15 cellular contexts compared by ENCODE assay signal in the genomic region with DNA sequence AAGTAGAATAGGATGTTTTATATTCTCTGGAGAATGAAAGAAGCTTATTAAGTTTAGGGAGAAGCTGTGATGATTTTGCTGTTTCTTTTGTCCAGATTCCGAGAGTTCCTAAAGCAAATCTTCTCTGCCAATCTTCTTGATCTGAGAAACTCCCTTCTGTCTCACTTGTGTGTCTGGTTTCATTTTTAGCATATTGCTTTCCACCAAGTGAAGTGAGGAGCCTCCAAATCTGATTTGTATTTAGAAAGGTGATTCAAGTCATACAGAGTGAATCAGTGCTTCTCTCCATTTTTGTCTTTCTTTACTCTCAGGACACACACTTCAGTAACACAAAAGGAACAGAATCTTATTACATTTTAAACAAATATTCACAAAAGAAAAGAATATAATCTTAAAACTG. TPM values are rescaled to one million over a fixed set of nuclear protein-coding genes. Genes with fewer than 3 reads are reported as not detected.
DNase-seq lines count a peak whose midpoint lies in the region; ATAC-seq lines count a peak whose summit lies in the region.
"Had no signal": no experiment of that assay in that cellular context is flagged by ENCODE, and none has a peak within 500 bp of the region (broad histone marks: within the 10 kb centered on the region; RNA-seq: fewer than 3 reads in every experiment).

No MANE protein-coding gene starts in this region.

- peaks cover 2 to 9% of the 10 kb centered on the region in 2 donors for H3K36me3 Mint-ChIP-seq in activated T-cell treated with anti-CD3 and anti-CD28 coated beads, Interleukin-2, amount 50 U/mL, for 72 hours (ENCODE audit: insufficient read depth in 2 of 2)
- peaks cover 53% of the 10 kb centered on the region for H3K36me3 Mint-ChIP-seq in stimulated activated naive CD8-positive, alpha-beta T cell treated with anti-CD3 and anti-CD28 coated beads, Interleukin-15, Interleukin-2, amounts not matched to agents 100 ng/mL and 50 ng/mL, for 24 hours (ENCODE audit: low read depth)

- DNase-seq in activated T-cell treated with anti-CD3 and anti-CD28 coated beads, Interleukin-2, amount 50 U/mL, for 72 hours = peak in 1 of 2 donors; percentile 5
- DNase-seq in activated T-cell treated with anti-CD3 and anti-CD28 coated beads for 4 hours (no peak), SK-N-MC (ENCODE audit: low read depth, low spot score) (no peak), NCI-H526 treated with DMSO at 0.1 percent for 48 hours (lab: John Stamatoyannopoulos, UW) (no peak), NCI-H1105 (lab: John Stamatoyannopoulos, UW) (no peak)
- DNase-seq: Calu3, endodermal cell, HFFc6, NCI-H1417 treated with DMSO at 0.1 percent for 48 hours, T-cell, tibial artery had no signal

- peak overlapping the region; percentile 43 to 58 for H3K4me3 Mint-ChIP-seq in activated T-cell treated with anti-CD3 and anti-CD28 coated beads, Interleukin-2, amount 50 U/mL, for 72 hours
- peak overlapping the region; percentile 41 for H3K4me3 Mint-ChIP-seq in stimulated activated naive CD8-positive, alpha-beta T cell treated with anti-CD3 and anti-CD28 coated beads, Interleukin-15, Interleukin-2, amounts not matched to agents 100 ng/mL and 50 ng/mL, for 24 hours
- H3K4me3 Mint-ChIP-seq: endodermal cell, HFFc6, T-cell had no signal

- no peaks in the 10 kb centered on the region for H3K9me3 ChIP-seq in SK-N-MC (ENCODE audit: low read depth, low read length)
- H3K9me3 ChIP-seq: tibial artery had no signal

- H3K27ac Mint-ChIP-seq in activated T-cell treated with anti-CD3 and anti-CD28 coated beads, Interleukin-2, amount 50 U/mL, for 72 hours = peak overlapping the region; percentile 0
- H3K27ac Mint-ChIP-seq in stimulated activated naive CD8-positive, alpha-beta T cell treated with anti-CD3 and anti-CD28 coated beads, Interleukin-15, Interleukin-2, amounts not matched to agents 100 ng/mL and 50 ng/mL, for 24 hours = peak overlapping the region; percentile 76
- H3K27ac Mint-ChIP-seq: endodermal cell, HFFc6, progenitor cell of endocrine pancreas, T-cell had no signal

- H3K4me1 Mint-ChIP-seq in activated T-cell treated with anti-CD3 and anti-CD28 coated beads, Interleukin-2, amount 50 U/mL, for 72 hours (ENCODE audit: low read depth) = peaks cover 26% of the 10 kb centered on the region
- peaks cover 32% of the 10 kb centered on the region for H3K4me1 Mint-ChIP-seq in stimulated activated naive CD8-positive, alpha-beta T cell treated with anti-CD3 and anti-CD28 coated beads, Interleukin-15, Interleukin-2, amounts not matched to agents 100 ng/mL and 50 ng/mL, for 24 hours (ENCODE audit: low read depth)

- peak overlapping the region; percentile 20; the same call in 1 of the 2 replicates for H3K27ac ChIP-seq in SK-N-MC
- H3K27ac ChIP-seq: tibial artery had no signal

- H3K27me3 Mint-ChIP-seq in activated T-cell treated with anti-CD3 and anti-CD28 coated beads, Interleukin-2, amount 50 U/mL, for 72 hours (ENCODE audit: low read depth) = no peaks in the 10 kb centered on the region
- no peaks in the 10 kb centered on the region for H3K27me3 Mint-ChIP-seq in stimulated activated naive CD8-positive, alpha-beta T cell treated with anti-CD3 and anti-CD28 coated beads, Interleukin-15, Interleukin-2, amounts not matched to agents 100 ng/mL and 50 ng/mL, for 24 hours
- H3K27me3 Mint-ChIP-seq: progenitor cell of endocrine pancreas, T-cell had no signal

- H3K4me3 ChIP-seq in SK-N-MC = no peak overlapping the region
- H3K4me3 ChIP-seq: tibial artery had no signal

- H3K9ac ChIP-seq in SK-N-MC (ENCODE audit: insufficient read length) = no peak overlapping the region

- peak; percentile 87 to 93 for ATAC-seq in activated T-cell treated with anti-CD3 and anti-CD28 coated beads, Interleukin-2, amount 50 U/mL, for 72 hours (replicated peaks in 1 of 2)
- peak; percentile 69 for ATAC-seq in GM21390 (IDR thresholded peaks at IDR 0.05; ENCODE audit: unreplicated experiment)
- ATAC-seq in HG03460 (IDR thresholded peaks at IDR 0.05; ENCODE audit: unreplicated experiment) = no peak

- H3K9me3 Mint-ChIP-seq in activated T-cell treated with anti-CD3 and anti-CD28 coated beads, Interleukin-2, amount 50 U/mL, for 72 hours = no peaks in the 10 kb centered on the region
- no peaks in the 10 kb centered on the region for H3K9me3 Mint-ChIP-seq in stimulated activated naive CD8-positive, alpha-beta T cell treated with anti-CD3 and anti-CD28 coated beads, Interleukin-15, Interleukin-2, amounts not matched to agents 100 ng/mL and 50 ng/mL, for 24 hours
- H3K9me3 Mint-ChIP-seq: HFFc6, T-cell had no signal

- peaks cover 21% of the 10 kb centered on the region for H3K36me3 ChIP-seq in SK-N-MC (ENCODE audit: insufficient read depth, low read length)

RNA-seq across cellular contexts. Expression of a gene that starts 48.4 kb away (rescaled TPM):
- total RNA-seq in activated T-cell treated with anti-CD3 and anti-CD28 coated beads, Interleukin-2, amount 50 U/mL, for 72 hours = 10 to 100 TPM; 32.1 to 35.3 TPM
